Comparison of ENCODE assay signal across 8 cellular contexts in genomic region chr9:89497978-89498844, GRCh38. TPM values are rescaled to one million over a fixed set of nuclear protein-coding genes. Genes with fewer than 3 reads are reported as not detected.
DNase-seq lines count a peak whose midpoint lies in the region; ATAC-seq and TF ChIP-seq lines count a peak whose summit lies in the region.

Gene SEMA4D, minus strand, starts transcription at chr9:89498113. Its CDS starts 92,657 bp downstream, at chr9:89405456.

- no peak for TF ChIP-seq CTCF in BE2C (IDR thresholded peaks at IDR 0.05; ENCODE audit: low read depth, low read length)
- no peak for TF ChIP-seq CTCF in hepatocyte (IDR thresholded peaks at IDR 0.05; ENCODE audit: poor library complexity)
- no peak for TF ChIP-seq CTCF in psoas muscle (IDR thresholded peaks at IDR 0.05)

- ATAC-seq in GM19043 (IDR thresholded peaks at IDR 0.05; ENCODE audit: low read depth, unreplicated experiment) (peak; percentile 39), psoas muscle (peak; percentile 65 to 80 (median 78))

- no peaks in the 10 kb centered on the region for H4K20me1 ChIP-seq in hepatocyte (ENCODE audit: insufficient read depth, poor library complexity, severe bottlenecking)

- peak; percentile 49 for TF ChIP-seq POLR2A in Raji (IDR thresholded peaks at IDR 0.05; ENCODE audit: insufficient read depth, low read depth, low read length)

- H3K9me2 ChIP-seq in hepatocyte (replicated peaks; ENCODE audit: insufficient read depth): no peaks in the 10 kb centered on the region

- H3K4me3 ChIP-seq in BE2C (ENCODE audit: low read depth, low read length) (peak within 1 kb of the TSS; percentile 67), hepatocyte (peak within 1 kb of the TSS; percentile 85), psoas muscle (peak within 1 kb of the TSS; percentile 79)

- DNase-seq in BE2C: peak; percentile 70
- peak; percentile 70 for DNase-seq in KBM-7
- peak in 52 of 58 donors; percentile 18 to 87 (median 60) for DNase-seq in anterior cingulate cortex (lab: John Stamatoyannopoulos, UW)
- peak; percentile 86 for DNase-seq in hepatocyte (ENCODE audit: low spot score)
- DNase-seq in psoas muscle: peak; percentile 72 to 75
- no peak for DNase-seq in cortex of kidney (lab: John Stamatoyannopoulos, UW)

- in situ Hi-C loops in KBM-7 (cut with MboI; ENCODE audit: low pct_unique_long_range_greater_than_20kb, low sequenced_read_pairs): no loop called here

- H3K27ac ChIP-seq in hepatocyte (peak within 1 kb of the TSS; percentile 58), psoas muscle (peak within 1 kb of the TSS; percentile 90)

- H3K79me2 ChIP-seq in hepatocyte: peaks cover 40% of the 10 kb centered on the region

- peaks cover 11% of the 10 kb centered on the region for H3K4me1 ChIP-seq in BE2C
- H3K4me1 ChIP-seq in hepatocyte (ENCODE audit: insufficient read depth): peaks cover 4% of the 10 kb centered on the region
- H3K4me1 ChIP-seq in psoas muscle: peaks cover 37% of the 10 kb centered on the region

- H2AFZ ChIP-seq in hepatocyte: peak within 1 kb of the TSS; percentile 80

- no peaks in the 10 kb centered on the region for H3K27me3 ChIP-seq in BE2C
- H3K27me3 ChIP-seq in hepatocyte: no peaks in the 10 kb centered on the region
- no peaks in the 10 kb centered on the region for H3K27me3 ChIP-seq in psoas muscle (ENCODE audit: insufficient read depth in 3 of 3, low read length in 2 of 3)

- H3K4me2 ChIP-seq in hepatocyte: peak within 1 kb of the TSS; percentile 94

- WGBS in hepatocyte (ENCODE audit: low lambda C conversion rate, missing lambda C conversion rate): 74% methylated on average over 7 of the region's 42 CpGs
- 8 to 44% (median 34%) methylated on average over 10 to 40 of the region's 42 CpGs for WGBS in psoas muscle, 3 donors

- intact Hi-C loops in psoas muscle (cut with DNase I): loop anchor here in 1 of 2 donors (5.0 kb wide), 2 partner anchors 49 to 111 kb away; no protein-coding TSS in a partner anchor

- no peaks in the 10 kb centered on the region for H3K9me3 ChIP-seq in BE2C
- no peaks in the 10 kb centered on the region for H3K9me3 ChIP-seq in hepatocyte (ENCODE audit: low read depth)
- H3K9me3 ChIP-seq in psoas muscle: no peaks in the 10 kb centered on the region

- H3K36me3 ChIP-seq in BE2C (no peaks in the 10 kb centered on the region), hepatocyte (replicated peaks; ENCODE audit: insufficient read depth, low read depth) (no peaks in the 10 kb centered on the region), psoas muscle (ENCODE audit: insufficient read depth in 1 of 2, low read depth in 1 of 2) (no peaks in the 10 kb centered on the region)

RNA-seq across cellular contexts. Expression of gene SEMA4D, which starts in this region (rescaled TPM):
- polyA plus RNA-seq in BE2C (2012; ENCODE audit: insufficient read depth, insufficient read length, low read depth): 5.2 TPM
- total RNA-seq in hepatocyte: 9.4 and 10.0 TPM in 2 replicates
- polyA plus RNA-seq in hepatocyte: 10.1 and 10.4 TPM in 2 replicates
- total RNA-seq in psoas muscle: 100 to 1,000 TPM in 1 of 4 donors, 10 to 100 TPM in 3; 32.1 to 111 (median 63.6) TPM
- 10 to 100 TPM in 2 of 3 donors, 1 to 10 TPM in 1; 9.3 to 26.8 (median 22.3) TPM for polyA plus RNA-seq in psoas muscle
